In genomic region chr9:33446507-33447403, GRCh38 we compare ENCODE assay signal across 1 cellular context.
A peak's percentile ranks its signal among the peaks of the same experiment; 100 is the strongest.
TF ChIP-seq lines count a peak whose summit lies in the region.

No MANE protein-coding gene starts in this region.

TF ChIP-seq in GM12878, 131 proteins besides CTCF, POLR2A, EP300 and RAD21 (continued from another document):
- TF ChIP-seq, protein P1, sequence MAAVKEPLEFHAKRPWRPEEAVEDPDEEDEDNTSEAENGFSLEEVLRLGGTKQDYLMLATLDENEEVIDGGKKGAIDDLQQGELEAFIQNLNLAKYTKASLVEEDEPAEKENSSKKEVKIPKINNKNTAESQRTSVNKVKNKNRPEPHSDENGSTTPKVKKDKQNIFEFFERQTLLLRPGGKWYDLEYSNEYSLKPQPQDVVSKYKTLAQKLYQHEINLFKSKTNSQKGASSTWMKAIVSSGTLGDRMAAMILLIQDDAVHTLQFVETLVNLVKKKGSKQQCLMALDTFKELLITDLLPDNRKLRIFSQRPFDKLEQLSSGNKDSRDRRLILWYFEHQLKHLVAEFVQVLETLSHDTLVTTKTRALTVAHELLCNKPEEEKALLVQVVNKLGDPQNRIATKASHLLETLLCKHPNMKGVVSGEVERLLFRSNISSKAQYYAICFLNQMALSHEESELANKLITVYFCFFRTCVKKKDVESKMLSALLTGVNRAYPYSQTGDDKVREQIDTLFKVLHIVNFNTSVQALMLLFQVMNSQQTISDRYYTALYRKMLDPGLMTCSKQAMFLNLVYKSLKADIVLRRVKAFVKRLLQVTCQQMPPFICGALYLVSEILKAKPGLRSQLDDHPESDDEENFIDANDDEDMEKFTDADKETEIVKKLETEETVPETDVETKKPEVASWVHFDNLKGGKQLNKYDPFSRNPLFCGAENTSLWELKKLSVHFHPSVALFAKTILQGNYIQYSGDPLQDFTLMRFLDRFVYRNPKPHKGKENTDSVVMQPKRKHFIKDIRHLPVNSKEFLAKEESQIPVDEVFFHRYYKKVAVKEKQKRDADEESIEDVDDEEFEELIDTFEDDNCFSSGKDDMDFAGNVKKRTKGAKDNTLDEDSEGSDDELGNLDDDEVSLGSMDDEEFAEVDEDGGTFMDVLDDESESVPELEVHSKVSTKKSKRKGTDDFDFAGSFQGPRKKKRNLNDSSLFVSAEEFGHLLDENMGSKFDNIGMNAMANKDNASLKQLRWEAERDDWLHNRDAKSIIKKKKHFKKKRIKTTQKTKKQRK (IDR thresholded peaks at IDR 0.05; ENCODE audit: low read depth, low read length) = no peak
- TF ChIP-seq, protein P2, sequence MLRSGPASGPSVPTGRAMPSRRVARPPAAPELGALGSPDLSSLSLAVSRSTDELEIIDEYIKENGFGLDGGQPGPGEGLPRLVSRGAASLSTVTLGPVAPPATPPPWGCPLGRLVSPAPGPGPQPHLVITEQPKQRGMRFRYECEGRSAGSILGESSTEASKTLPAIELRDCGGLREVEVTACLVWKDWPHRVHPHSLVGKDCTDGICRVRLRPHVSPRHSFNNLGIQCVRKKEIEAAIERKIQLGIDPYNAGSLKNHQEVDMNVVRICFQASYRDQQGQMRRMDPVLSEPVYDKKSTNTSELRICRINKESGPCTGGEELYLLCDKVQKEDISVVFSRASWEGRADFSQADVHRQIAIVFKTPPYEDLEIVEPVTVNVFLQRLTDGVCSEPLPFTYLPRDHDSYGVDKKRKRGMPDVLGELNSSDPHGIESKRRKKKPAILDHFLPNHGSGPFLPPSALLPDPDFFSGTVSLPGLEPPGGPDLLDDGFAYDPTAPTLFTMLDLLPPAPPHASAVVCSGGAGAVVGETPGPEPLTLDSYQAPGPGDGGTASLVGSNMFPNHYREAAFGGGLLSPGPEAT (IDR thresholded peaks at IDR 0.05; ENCODE audit: low read depth) = 0 out of 2 replicates have a peak, but pooled peaks have one; percentile 46
- TF ChIP-seq SREBF2 (IDR thresholded peaks at IDR 0.05; ENCODE audit: low read length) = no peak
- TF ChIP-seq GATAD2B (conservative IDR thresholded peaks at IDR 0.05; ENCODE audit: low read depth) = 0 out of 2 replicates have a peak, but pooled peaks have one; percentile 39
- no peak for TF ChIP-seq KDM1A (IDR thresholded peaks at IDR 0.05; ENCODE audit: borderline replicate concordance)
- TF ChIP-seq CREM (IDR thresholded peaks at IDR 0.05; ENCODE audit: low read depth) = no peak
- TF ChIP-seq NR2F1 (conservative IDR thresholded peaks at IDR 0.05) = peak; percentile 50; the same call in 1 of the 2 replicates
- peak; percentile 20; the same call in 1 of the 2 replicates for TF ChIP-seq MTA2 (IDR thresholded peaks at IDR 0.05; ENCODE audit: low read depth)
- TF ChIP-seq MXI1 (IDR thresholded peaks at IDR 0.05; ENCODE audit: low read depth, low read length) = no peak
- TF ChIP-seq ATF2 (IDR thresholded peaks at IDR 0.05; ENCODE audit: low read length) = peak; percentile 74; the same call in 1 of the 2 replicates
- TF ChIP-seq EED (IDR thresholded peaks at IDR 0.05; ENCODE audit: low read depth) = peak; percentile 45; the same call in 1 of the 2 replicates
- peak; percentile 63; the same call in 1 of the 2 replicates for TF ChIP-seq CBFB (IDR thresholded peaks at IDR 0.05; ENCODE audit: low read depth)
- TF ChIP-seq EGR1 (IDR thresholded peaks at IDR 0.05; ENCODE audit: borderline replicate concordance in 1 of 2, low read depth in 2 of 2, low read length in 2 of 2) = no peak
- TF ChIP-seq RB1 (IDR thresholded peaks at IDR 0.05; ENCODE audit: borderline replicate concordance) = no peak
- no peak; the same call in 1 of the 2 replicates for TF ChIP-seq ZNF217 (IDR thresholded peaks at IDR 0.05)
- no peak for TF ChIP-seq FOXK2 (IDR thresholded peaks at IDR 0.05)
- no peak for TF ChIP-seq KAT2A (conservative IDR thresholded peaks at IDR 0.05; ENCODE audit: control insufficient read depth, low read depth, low read length)
- TF ChIP-seq NFXL1 (IDR thresholded peaks at IDR 0.05; ENCODE audit: borderline replicate concordance) = no peak
- no peak for TF ChIP-seq ESRRA (IDR thresholded peaks at IDR 0.05; ENCODE audit: low read length)
- no peak for TF ChIP-seq ZBTB40 (IDR thresholded peaks at IDR 0.05; ENCODE audit: borderline replicate concordance)
- peak in 1 of 2 experiments; percentile 47; a peak in 2 of 4 replicates for TF ChIP-seq ETV6 (conservative IDR thresholded peaks at IDR 0.05 in 1 of 2, IDR thresholded peaks at IDR 0.05 in 1 of 2; ENCODE audit: borderline replicate concordance in 1 of 2, low read depth in 1 of 2)
- TF ChIP-seq, protein P3, sequence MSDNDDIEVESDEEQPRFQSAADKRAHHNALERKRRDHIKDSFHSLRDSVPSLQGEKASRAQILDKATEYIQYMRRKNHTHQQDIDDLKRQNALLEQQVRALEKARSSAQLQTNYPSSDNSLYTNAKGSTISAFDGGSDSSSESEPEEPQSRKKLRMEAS (IDR thresholded peaks at IDR 0.05; ENCODE audit: low read depth, low read length) = peak; percentile 38; the same call in 1 of the 2 replicates
- peak; percentile 49; the same call in 1 of the 2 replicates for TF ChIP-seq JUNB (IDR thresholded peaks at IDR 0.05)
- no peak for TF ChIP-seq MYB (IDR thresholded peaks at IDR 0.05; ENCODE audit: borderline replicate concordance, low read depth, low read length)
- TF ChIP-seq WRNIP1 (IDR thresholded peaks at IDR 0.05; ENCODE audit: borderline replicate concordance, low read depth, low read length) = no peak
- TF ChIP-seq ZBTB4 (CRISPR knock-in tag; IDR thresholded peaks at IDR 0.05) = no peak
- no peak for TF ChIP-seq CBX3 (IDR thresholded peaks at IDR 0.05; ENCODE audit: borderline replicate concordance, low read depth)
- peak; percentile 15; the same call in 1 of the 2 replicates for TF ChIP-seq CHD2 (IDR thresholded peaks at IDR 0.05; ENCODE audit: borderline replicate concordance, low read depth, low read length)
- TF ChIP-seq BHLHE40 (IDR thresholded peaks at IDR 0.05; ENCODE audit: borderline replicate concordance in 1 of 2, low read depth in 2 of 2, low read length in 1 of 2) = peak; percentile 19 to 66; a peak in 3 of 4 replicates
- TF ChIP-seq PAX5 (IDR thresholded peaks at IDR 0.05; ENCODE audit: borderline replicate concordance, low read depth, low read length) = peak; percentile 95
- no peak for TF ChIP-seq ZNF274 (IDR thresholded peaks at IDR 0.05; ENCODE audit: insufficient read depth, insufficient read length)
- TF ChIP-seq CBX5 (IDR thresholded peaks at IDR 0.05; ENCODE audit: low read depth) = 0 out of 2 replicates have a peak, but pooled peaks have one; percentile 38
- TF ChIP-seq NKRF (conservative IDR thresholded peaks at IDR 0.05) = no peak
- 0 out of 2 replicates have a peak, but pooled peaks have one; percentile 61 for TF ChIP-seq RCOR1 (conservative IDR thresholded peaks at IDR 0.05; ENCODE audit: low read depth, low read length)
- TF ChIP-seq NR2C1 (IDR thresholded peaks at IDR 0.05) = no peak
- TF ChIP-seq HDAC6 (IDR thresholded peaks at IDR 0.05; ENCODE audit: unreplicated experiment) = no peak
- TF ChIP-seq, protein P4, sequence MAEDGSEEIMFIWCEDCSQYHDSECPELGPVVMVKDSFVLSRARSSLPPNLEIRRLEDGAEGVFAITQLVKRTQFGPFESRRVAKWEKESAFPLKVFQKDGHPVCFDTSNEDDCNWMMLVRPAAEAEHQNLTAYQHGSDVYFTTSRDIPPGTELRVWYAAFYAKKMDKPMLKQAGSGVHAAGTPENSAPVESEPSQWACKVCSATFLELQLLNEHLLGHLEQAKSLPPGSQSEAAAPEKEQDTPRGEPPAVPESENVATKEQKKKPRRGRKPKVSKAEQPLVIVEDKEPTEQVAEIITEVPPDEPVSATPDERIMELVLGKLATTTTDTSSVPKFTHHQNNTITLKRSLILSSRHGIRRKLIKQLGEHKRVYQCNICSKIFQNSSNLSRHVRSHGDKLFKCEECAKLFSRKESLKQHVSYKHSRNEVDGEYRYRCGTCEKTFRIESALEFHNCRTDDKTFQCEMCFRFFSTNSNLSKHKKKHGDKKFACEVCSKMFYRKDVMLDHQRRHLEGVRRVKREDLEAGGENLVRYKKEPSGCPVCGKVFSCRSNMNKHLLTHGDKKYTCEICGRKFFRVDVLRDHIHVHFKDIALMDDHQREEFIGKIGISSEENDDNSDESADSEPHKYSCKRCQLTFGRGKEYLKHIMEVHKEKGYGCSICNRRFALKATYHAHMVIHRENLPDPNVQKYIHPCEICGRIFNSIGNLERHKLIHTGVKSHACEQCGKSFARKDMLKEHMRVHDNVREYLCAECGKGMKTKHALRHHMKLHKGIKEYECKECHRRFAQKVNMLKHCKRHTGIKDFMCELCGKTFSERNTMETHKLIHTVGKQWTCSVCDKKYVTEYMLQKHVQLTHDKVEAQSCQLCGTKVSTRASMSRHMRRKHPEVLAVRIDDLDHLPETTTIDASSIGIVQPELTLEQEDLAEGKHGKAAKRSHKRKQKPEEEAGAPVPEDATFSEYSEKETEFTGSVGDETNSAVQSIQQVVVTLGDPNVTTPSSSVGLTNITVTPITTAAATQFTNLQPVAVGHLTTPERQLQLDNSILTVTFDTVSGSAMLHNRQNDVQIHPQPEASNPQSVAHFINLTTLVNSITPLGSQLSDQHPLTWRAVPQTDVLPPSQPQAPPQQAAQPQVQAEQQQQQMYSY (CRISPR knock-in tag; IDR thresholded peaks at IDR 0.05) = no peak
TF ChIP-seq in GM12878: peak in this region for 32.
